ENCODE assay signal across 13 cellular contexts in genomic region chr2:23096905-23097602, GRCh38.
"Had no signal": no experiment of that assay in that cellular context is flagged by ENCODE, and none has a peak within 500 bp of the region (broad histone marks: within the 10 kb centered on the region; RNA-seq: fewer than 3 reads in every experiment).

No MANE protein-coding gene starts in this region.

- FAIRE-seq: pancreas had no signal

- ATAC-seq: activated CD4-positive, CD25-positive, alpha-beta regulatory T cell treated with anti-CD3 and anti-CD28 coated beads, Interleukin-2, amount 50 U/mL, for 24 hours; gastroesophageal sphincter; heart right ventricle; mucosa of descending colon; naive thymus-derived CD8-positive, alpha-beta T cell; pancreas; stimulated activated effector memory CD8-positive, alpha-beta T cell treated with anti-CD3 and anti-CD28 coated beads, Interleukin-12 subunit alpha, Interleukin-12 subunit beta, amount 100 ng/mL, for 72 hours had no signal

- H3K27me3 ChIP-seq: gastroesophageal sphincter, heart right ventricle, pancreas had no signal

- H3K36me3 ChIP-seq: gastroesophageal sphincter, heart right ventricle, left ventricle myocardium inferior, pancreas had no signal

- H3K27ac ChIP-seq: gastroesophageal sphincter, heart right ventricle, left ventricle myocardium inferior, pancreas had no signal

- H3K4me1 ChIP-seq: gastroesophageal sphincter, heart right ventricle, left ventricle myocardium inferior, pancreas had no signal

- H3K4me3 ChIP-seq: gastroesophageal sphincter, heart right ventricle, left ventricle myocardium inferior, mucosa of descending colon, pancreas had no signal

- H3K9me3 ChIP-seq: gastroesophageal sphincter, pancreas had no signal

- DNase-seq: activated naive CD4-positive, alpha-beta T cell; activated naive CD8-positive, alpha-beta T cell treated with anti-CD3 and anti-CD28 coated beads, Interleukin-2, amount 10 ng/mL, durations not matched to agents 7 days and 5 days; cortex of kidney; effector CD8-positive, alpha-beta T cell; heart right ventricle; left ventricle myocardium inferior; mucosa of descending colon; naive thymus-derived CD8-positive, alpha-beta T cell; pancreas; T-helper 9 cell had no signal
